In genomic region chr19:49589391-49589790, GRCh38 we compare ENCODE assay signal across 8 cellular contexts. TPM values are rescaled to one million over a fixed set of nuclear protein-coding genes. Genes with fewer than 3 reads are reported as not detected.
A peak's percentile ranks its signal among the peaks of the same experiment; 100 is the strongest.
DNase-seq lines count a peak whose midpoint lies in the region; ATAC-seq and TF ChIP-seq lines count a peak whose summit lies in the region.
"Had no signal": no experiment of that assay in that cellular context is flagged by ENCODE, and none has a peak within 500 bp of the region (broad histone marks: within the 10 kb centered on the region; RNA-seq: fewer than 3 reads in every experiment).

No MANE protein-coding gene starts in this region.

- no peaks in the 10 kb centered on the region for H3K27me3 ChIP-seq in MM.1S (replicated peaks; ENCODE audit: insufficient read depth, low read length)
- H3K27me3 ChIP-seq in sigmoid colon, result no peaks in the 10 kb centered on the region

- ATAC-seq in GM18858 (IDR thresholded peaks at IDR 0.05; ENCODE audit: unreplicated experiment), result no peak

- DNase-seq in DMS53 (lab: John Stamatoyannopoulos, UW), result peak; percentile 67
- DNase-seq in MM.1S, result peak; percentile 37
- no peak for DNase-seq in endothelial cell (ENCODE audit: low spot score)
- DNase-seq in sigmoid colon, result no peak
- DNase-seq in stimulated activated naive CD4-positive, alpha-beta T cell treated with Interleukin-2 at 50 U/mL for 16 hours (lab: John Stamatoyannopoulos, UW), result no peak
- no peak for DNase-seq in NCI-H2029 (lab: John Stamatoyannopoulos, UW)

- H3K36me3 Mint-ChIP-seq in endothelial cell (ENCODE audit: low read depth, unreplicated experiment), result peaks cover 11% of the 10 kb centered on the region

- WGBS in sigmoid colon, 2 donors, result 59 to 81% methylated on average over 5 of the region's 5 CpGs

- peaks cover 21% of the 10 kb centered on the region for H3K4me1 Mint-ChIP-seq in endothelial cell (ENCODE audit: unreplicated experiment)

- H3K79me2 ChIP-seq in MM.1S (ENCODE audit: low read length), result peaks cover 29% of the 10 kb centered on the region

- TF ChIP-seq CTCF in MM.1S (IDR thresholded peaks at IDR 0.05; ENCODE audit: low read length) (no peak), endothelial cell (IDR thresholded peaks at IDR 0.05; ENCODE audit: unreplicated experiment) (no peak), sigmoid colon (IDR thresholded peaks at IDR 0.05) (no peak)

- H3K27me3 Mint-ChIP-seq in endothelial cell (ENCODE audit: unreplicated experiment), result peaks cover 12% of the 10 kb centered on the region
- H3K27me3 Mint-ChIP-seq: stimulated activated naive B cell treated with anti-CD40 and anti-IgM and Interleukin-4, amounts not matched to agents 10 μg/mL and 1 μg/mL and 100 μg/mL, for 72 hours had no signal

- no peaks in the 10 kb centered on the region for H3K9me2 ChIP-seq in MM.1S (replicated peaks; ENCODE audit: insufficient read depth, low read length)

- no peaks in the 10 kb centered on the region for H3K36me3 ChIP-seq in MM.1S (replicated peaks; ENCODE audit: insufficient read depth, low read length)
- H3K36me3 ChIP-seq in sigmoid colon, result peaks cover 1 to 4% (median 3%) of the 10 kb centered on the region in 4 donors

- H3F3A ChIP-seq in MM.1S (ENCODE audit: insufficient read depth, low read length), result peaks cover 31% of the 10 kb centered on the region

- no peaks in the 10 kb centered on the region for H3K9me3 ChIP-seq in MM.1S (replicated peaks; ENCODE audit: insufficient read depth, low read length)
- no peaks in the 10 kb centered on the region for H3K9me3 ChIP-seq in sigmoid colon

- peak overlapping the region; percentile 74 for H3K4me3 Mint-ChIP-seq in endothelial cell (ENCODE audit: unreplicated experiment)

- TF ChIP-seq POLR2A in sigmoid colon (IDR thresholded peaks at IDR 0.05), result no peak

- H4K20me1 ChIP-seq in MM.1S (ENCODE audit: insufficient read depth, low read length), result no peaks in the 10 kb centered on the region

- TF ChIP-seq EP300 in sigmoid colon (IDR thresholded peaks at IDR 0.05), result no peak

- intact Hi-C loops in sigmoid colon (cut with DNase I), result no loop called here

- H2AFZ ChIP-seq in MM.1S (ENCODE audit: low read length), result peak overlapping the region; percentile 14; the same call in 1 of the 2 replicates

- no peak overlapping the region for H3K9ac ChIP-seq in MM.1S (ENCODE audit: low read length)

- H3K27ac Mint-ChIP-seq in endothelial cell (ENCODE audit: unreplicated experiment), result peak overlapping the region; percentile 74

- H3K4me1 ChIP-seq in MM.1S (ENCODE audit: low read length) (peaks cover 18% of the 10 kb centered on the region), sigmoid colon (peaks cover 0 to 36% (median 23%) of the 10 kb centered on the region in 4 donors)

- H3K4me3 ChIP-seq in MM.1S (ENCODE audit: low read length), result no peak overlapping the region
- H3K4me3 ChIP-seq in sigmoid colon, result no peak overlapping the region

- peak overlapping the region; percentile 37; the same call in 1 of the 2 replicates for H3K27ac ChIP-seq in MM.1S (ENCODE audit: low read length)
- peak overlapping the region; percentile 92 to 97 (median 96) for H3K27ac ChIP-seq in sigmoid colon

- H3K9me3 Mint-ChIP-seq in endothelial cell (ENCODE audit: unreplicated experiment), result no peaks in the 10 kb centered on the region
- H3K9me3 Mint-ChIP-seq: stimulated activated naive B cell treated with anti-CD40 and anti-IgM and Interleukin-4, amounts not matched to agents 10 μg/mL and 1 μg/mL and 100 μg/mL, for 72 hours had no signal

- H3K4me2 ChIP-seq in MM.1S (ENCODE audit: low read depth, low read length), result peak overlapping the region; percentile 60

RNA-seq across cellular contexts. Expression of gene PRR12, which starts 1.6 kb away (rescaled TPM):
- total RNA-seq in endothelial cell (ENCODE audit: unreplicated experiment), result 38.8 TPM
- 10 to 100 TPM in 1 of 4 donors, 1 to 10 TPM in 3; 5.4 to 16.1 (median 6.1) TPM for total RNA-seq in sigmoid colon
- polyA plus RNA-seq in sigmoid colon, result 10 to 100 TPM in 1 of 3 donors, 1 to 10 TPM in 2; 3.0 to 20.4 (median 4.2) TPM

RNA-seq across cellular contexts. Expression of gene PRRG2, which starts 8.3 kb away (rescaled TPM):
- total RNA-seq in endothelial cell (ENCODE audit: unreplicated experiment) (2.4 TPM), sigmoid colon (under 1 TPM in 1 of 4 donors, not detected in 3; 0.71 TPM)
- 10 to 100 TPM in 2 of 3 donors, 1 to 10 TPM in 1; 7.2 to 18.9 (median 18.3) TPM for polyA plus RNA-seq in sigmoid colon

RNA-seq across cellular contexts. Expression of gene NOSIP, which starts 9.0 kb away (rescaled TPM):
- total RNA-seq in endothelial cell (ENCODE audit: unreplicated experiment) (76.3 TPM), sigmoid colon (10 to 100 TPM; 47.6 to 67.8 (median 62.3) TPM)
- 100 to 1,000 TPM in 2 of 3 donors, 10 to 100 TPM in 1; 96.1 to 123 (median 113) TPM for polyA plus RNA-seq in sigmoid colon

RNA-seq across cellular contexts. Expression of gene RRAS, which starts 50.6 kb away (rescaled TPM):
- total RNA-seq in endothelial cell (ENCODE audit: unreplicated experiment), result 23.9 TPM
- total RNA-seq in sigmoid colon, result 100 to 1,000 TPM; 105 to 127 (median 125) TPM
- polyA plus RNA-seq in sigmoid colon, result 100 to 1,000 TPM in 2 of 3 donors, 10 to 100 TPM in 1; 79.8 to 139 (median 130) TPM

RNA-seq across cellular contexts. Expression of gene SCAF1, which starts 52.6 kb away (rescaled TPM):
- total RNA-seq in endothelial cell (ENCODE audit: unreplicated experiment) (90.3 TPM), sigmoid colon (10 to 100 TPM; 10.9 to 21.3 (median 12.5) TPM)
- 10 to 100 TPM in 2 of 3 donors, 1 to 10 TPM in 1; 9.0 to 30.8 (median 16.0) TPM for polyA plus RNA-seq in sigmoid colon

Comparison
In these comparisons a context has a peak if more than half of its experiments do, and no peak if none do; other contexts are left out.
1. DNase-seq: peak in DMS53 (single experiment) and MM.1S (single experiment); none in endothelial cell (single experiment), sigmoid colon (single experiment), stimulated activated naive CD4-positive, alpha-beta T cell treated with Interleukin-2 at 50 U/mL for 16 hours (single experiment) and NCI-H2029 (single experiment).